In genomic region chr6:139371421-139372253, GRCh38 we compare ENCODE assay signal across 8 cellular contexts. TPM values are rescaled to one million over a fixed set of nuclear protein-coding genes. Genes with fewer than 3 reads are reported as not detected.
DNase-seq lines count a peak whose midpoint lies in the region; ATAC-seq and TF ChIP-seq lines count a peak whose summit lies in the region.

No MANE protein-coding gene starts in this region.

- POLR2A ChIA-PET in BJ (lab: Charles Lee): interaction anchor here (0.6 to 0.9 kb wide), 9 partner anchors 27 to 730 kb away, joined by 3 to 9 read pairs (median 4); no protein-coding TSS in a partner anchor

- CTCF ChIA-PET in BJ (lab: Yijun Ruan, JAX): no interaction called here

- H3K27ac Mint-ChIP-seq in IgD-negative memory B cell (peak overlapping the region in 2 of 3 donors; percentile 39 to 47), chondrocyte (ENCODE audit: unreplicated experiment) (peak overlapping the region; percentile 80), natural killer cell (peak overlapping the region; percentile 98 to 100)

- H3K4me1 Mint-ChIP-seq in IgD-negative memory B cell (peaks cover 22 to 24% (median 23%) of the 10 kb centered on the region in 3 donors), chondrocyte (ENCODE audit: low read depth) (peaks cover 59% of the 10 kb centered on the region), natural killer cell (peaks cover 54 to 59% of the 10 kb centered on the region in 2 donors)

- ATAC-seq in natural killer cell (no peak), HG03139 (IDR thresholded peaks at IDR 0.05; ENCODE audit: unreplicated experiment) (no peak), sciatic nerve (no peak), HG02884 (IDR thresholded peaks at IDR 0.05; ENCODE audit: unreplicated experiment) (no peak)

- no peaks in the 10 kb centered on the region for H3K36me3 Mint-ChIP-seq in IgD-negative memory B cell
- H3K36me3 Mint-ChIP-seq in chondrocyte (ENCODE audit: low read depth): peaks cover 29% of the 10 kb centered on the region
- H3K36me3 Mint-ChIP-seq in natural killer cell: peaks cover 7% of the 10 kb centered on the region

- peaks cover 15% of the 10 kb centered on the region for H3K36me3 ChIP-seq in BJ (ENCODE audit: control insufficient read depth, insufficient read depth, low read length)

- peak overlapping the region; percentile 42 to 98 (median 66) for H3K4me3 Mint-ChIP-seq in IgD-negative memory B cell
- peak overlapping the region; percentile 98 for H3K4me3 Mint-ChIP-seq in chondrocyte (ENCODE audit: unreplicated experiment)
- peak overlapping the region; percentile 52 for H3K4me3 Mint-ChIP-seq in natural killer cell

- no peak for TF ChIP-seq CTCF in BJ (IDR thresholded peaks at IDR 0.05; ENCODE audit: insufficient read depth, low read depth, low read length)
- TF ChIP-seq CTCF in chondrocyte (IDR thresholded peaks at IDR 0.05): no peak
- TF ChIP-seq CTCF in natural killer cell (IDR thresholded peaks at IDR 0.05): no peak

- H3K27me3 Mint-ChIP-seq in IgD-negative memory B cell: no peaks in the 10 kb centered on the region
- H3K27me3 Mint-ChIP-seq in chondrocyte (ENCODE audit: low read depth): no peaks in the 10 kb centered on the region
- H3K27me3 Mint-ChIP-seq in natural killer cell (ENCODE audit: low read depth in 2 of 2): no peaks in the 10 kb centered on the region

- H3K9me3 Mint-ChIP-seq in IgD-negative memory B cell (no peaks in the 10 kb centered on the region), chondrocyte (ENCODE audit: low read depth) (no peaks in the 10 kb centered on the region), natural killer cell (no peaks in the 10 kb centered on the region)

- intact Hi-C loops in natural killer cell (cut with micrococcal nuclease): loop anchor here (5.0 kb wide), 2 partner anchors 166 to 599 kb away; partner anchors contain the start of gene CCDC28A
- intact Hi-C loops in sciatic nerve (cut with DNase I): no loop called here

- no peaks in the 10 kb centered on the region for H3K27me3 ChIP-seq in BJ (ENCODE audit: control insufficient read depth, insufficient read depth, low read length)

- H3K4me3 ChIP-seq in BJ (ENCODE audit: low read depth, low read length): peak overlapping the region; percentile 70

- DNase-seq in BJ (ENCODE audit: low read depth) (no peak), chondrocyte (ENCODE audit: low spot score) (no peak), natural killer cell (no peak), sciatic nerve (ENCODE audit: low spot score) (no peak)
- DNase-seq in stimulated activated CD4-positive, alpha-beta T cell treated with anti-CD3 and anti-CD28 coated beads, Interleukin-2, amount 100 ng/mL, for 48 hours: no peak

RNA-seq across cellular contexts. Expression of gene CITED2, which starts 2.8 kb away (rescaled TPM):
- 497 and 707 TPM in 2 replicates for polyA plus RNA-seq in BJ (2011; rRNA removed)
- 263 and 386 TPM in 2 replicates for polyA minus RNA-seq in BJ (2011; rRNA and poly(A)+ RNA removed)
- polyA plus RNA-seq in IgD-negative memory B cell: 15.8 TPM
- total RNA-seq in chondrocyte: 144 to 233 TPM (median 228 TPM) in 3 replicates
- total RNA-seq in natural killer cell: 100 to 1,000 TPM in 2 of 3 donors, 10 to 100 TPM in 1; 89.8 to 152 (median 112) TPM
- total RNA-seq in sciatic nerve: 187 TPM

Comparison
In these comparisons a context has a peak if more than half of its experiments do, and no peak if none do; other contexts are left out.
1. H3K27ac Mint-ChIP-seq: peak in every context shown above with its lines; median percentile 99 in natural killer cell; 80 in chondrocyte; 43 in IgD-negative memory B cell.